In the genomic region with DNA sequence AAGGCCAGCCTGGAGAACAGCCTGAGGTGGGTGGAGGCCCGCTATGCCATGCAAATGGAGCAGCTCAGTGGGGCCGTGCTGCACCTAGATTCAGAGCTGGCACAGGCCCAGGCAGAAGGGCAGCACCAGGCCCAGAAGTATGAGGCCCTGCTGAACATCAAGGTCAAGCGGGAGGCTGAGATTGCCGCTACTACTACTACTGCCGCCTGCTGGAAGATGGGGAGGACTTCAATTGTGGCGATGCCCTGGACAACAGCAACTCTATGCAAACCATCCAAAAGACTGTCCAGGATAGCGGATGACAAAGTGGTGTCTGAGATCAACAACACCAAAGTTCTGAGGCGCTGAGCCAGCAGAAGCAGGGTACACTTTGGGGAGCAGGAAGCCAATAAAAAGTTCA, we compare ENCODE assay signal across 16 cellular contexts. TPM values are rescaled to one million over a fixed set of nuclear protein-coding genes. Genes with fewer than 3 reads are reported as not detected.
DNase-seq lines count a peak whose midpoint lies in the region; ATAC-seq, FAIRE-seq and TF ChIP-seq lines count a peak whose summit lies in the region.
"Had no signal": no experiment of that assay in that cellular context is flagged by ENCODE, and none has a peak within 500 bp of the region (broad histone marks: within the 10 kb centered on the region; RNA-seq: fewer than 3 reads in every experiment).

No MANE protein-coding gene starts in this region.

- no peaks in the 10 kb centered on the region for H3K27me3 ChIP-seq in small intestine (ENCODE audit: control insufficient read depth in 2 of 2, insufficient read depth in 2 of 2, low read length in 2 of 2)
- peaks cover 0 to 26% of the 10 kb centered on the region in 2 donors for H3K27me3 ChIP-seq in tibial nerve
- H3K27me3 ChIP-seq in H7 (ENCODE audit: control insufficient read depth, insufficient read depth, low read length) = no peaks in the 10 kb centered on the region; the same call in 1 of the 2 replicates

- no peak overlapping the region for H3K4me3 ChIP-seq in NB4 (ENCODE audit: low read depth, low read length)
- H3K4me3 ChIP-seq in choroid plexus epithelial cell (ENCODE audit: low read depth, low read length) = no peak overlapping the region
- no peak overlapping the region for H3K4me3 ChIP-seq in small intestine (ENCODE audit: low read depth in 1 of 2, low read length in 2 of 2)
- no peak overlapping the region for H3K4me3 ChIP-seq in tibial nerve
- no peak overlapping the region for H3K4me3 ChIP-seq in H7 (ENCODE audit: insufficient read depth, low read depth, low read length)
- H3K4me3 ChIP-seq: gastrocnemius medialis, thoracic aorta had no signal

- H3K4me1 ChIP-seq in small intestine (ENCODE audit: control insufficient read depth in 2 of 2, insufficient read depth in 1 of 2, low read depth in 1 of 2, low read length in 1 of 2) = peaks cover 0 to 4% of the 10 kb centered on the region in 2 donors
- H3K4me1 ChIP-seq in tibial nerve = peaks cover 0 to 9% (median 4%) of the 10 kb centered on the region in 4 donors

- peak; percentile 7 for DNase-seq in activated CD4-positive, alpha-beta T cell treated with anti-CD3 and anti-CD28 coated beads for 48 hours
- DNase-seq in activated CD4-positive, alpha-beta T cell treated with anti-CD3 and anti-CD28 coated beads for 4 hours = no peak
- DNase-seq in NB4 (ENCODE audit: low read depth) = peak; percentile 20
- no peak for DNase-seq in choroid plexus epithelial cell (ENCODE audit: low read depth)
- peak; percentile 10 for DNase-seq in small intestine
- DNase-seq in tibial nerve (ENCODE audit: low spot score in 2 of 2) = no peak
- no peak for DNase-seq in H7
- DNase-seq: ACHN; activated CD4-positive, alpha-beta T cell treated with anti-CD3 and anti-CD28 coated beads, Interleukin-2, amount 10 ng/mL, durations not matched to agents 7 days and 5 days; aorta; gastrocnemius medialis; Karpas-422; posterior cingulate gyrus; T-cell had no signal

- 68 to 81% (median 68%) methylated on average over 8 of the region's 8 CpGs for WGBS in small intestine, 3 donors
- 68 to 76% methylated on average over 8 of the region's 8 CpGs for WGBS in tibial nerve, 2 donors

- TF ChIP-seq CTCF in NB4 (IDR thresholded peaks at IDR 0.05; ENCODE audit: low read depth, low read length) (peak; percentile 25), choroid plexus epithelial cell (conservative IDR thresholded peaks at IDR 0.05; ENCODE audit: low read depth, low read length) (peak; percentile 33), tibial nerve (IDR thresholded peaks at IDR 0.05) (no peak)

- TF ChIP-seq EP300 in tibial nerve (IDR thresholded peaks at IDR 0.05) = no peak

- FAIRE-seq in small intestine (lab: Jason Lieb, UNC) = no peak

- H3K9me3 ChIP-seq in small intestine (ENCODE audit: control insufficient read depth, low read depth) (no peaks in the 10 kb centered on the region), tibial nerve (no peaks in the 10 kb centered on the region)
- H3K9me3 ChIP-seq: gastrocnemius medialis, thoracic aorta had no signal

- H3K27ac ChIP-seq in small intestine (ENCODE audit: low read depth in 1 of 2, low read length in 1 of 2) (no peak overlapping the region), tibial nerve (no peak overlapping the region)
- H3K27ac ChIP-seq: gastrocnemius medialis, thoracic aorta had no signal

- H3K36me3 ChIP-seq in small intestine (ENCODE audit: control insufficient read depth in 2 of 2, insufficient read depth in 2 of 2, low read length in 2 of 2) = no peaks in the 10 kb centered on the region
- H3K36me3 ChIP-seq in tibial nerve = no peaks in the 10 kb centered on the region
- no peaks in the 10 kb centered on the region for H3K36me3 ChIP-seq in H7 (replicated peaks; ENCODE audit: control insufficient read depth, insufficient read depth, low read length)
- H3K36me3 ChIP-seq: gastrocnemius medialis, thoracic aorta had no signal

- no peak for ATAC-seq in GM18870 (IDR thresholded peaks at IDR 0.05; ENCODE audit: unreplicated experiment)
- ATAC-seq: gastrocnemius medialis, T-cell had no signal

- no peak for TF ChIP-seq POLR2A in NB4 (IDR thresholded peaks at IDR 0.05; ENCODE audit: extremely low read depth, insufficient read length)
- no peak for TF ChIP-seq POLR2A in tibial nerve (IDR thresholded peaks at IDR 0.05)

RNA-seq across cellular contexts. Expression of gene TMEM218, which starts 3.1 kb away (rescaled TPM):
- polyA plus RNA-seq in small intestine = 10 to 100 TPM in 2 of 3 donors, 1 to 10 TPM in 1; 9.6 to 28.6 (median 10.5) TPM
- total RNA-seq in tibial nerve = 10 to 100 TPM; 17.2 to 30.6 (median 20.7) TPM
- 22.7 and 31.9 TPM in 2 replicates for total RNA-seq in H7 (2014; rRNA removed; shearing (Covaris generic))

RNA-seq across cellular contexts. Expression of gene PKNOX2, which starts 50.0 kb away (rescaled TPM):
- 1 to 10 TPM in 2 of 3 donors, not detected in 1; 1.1 to 1.2 TPM for polyA plus RNA-seq in small intestine
- 1 to 10 TPM; 5.7 to 7.2 (median 6.4) TPM for total RNA-seq in tibial nerve
- total RNA-seq in H7 (2014; rRNA removed; shearing (Covaris generic)) = 1.6 and 2.2 TPM in 2 replicates
- total RNA-seq: activated CD4-positive, alpha-beta T cell treated with anti-CD3 and anti-CD28 coated beads, Interleukin-2, amount 10 ng/mL, durations not matched to agents 7 days and 5 days had no signal

RNA-seq across cellular contexts. Expression of gene SLC37A2, which starts 51.4 kb away (rescaled TPM):
- 10 to 100 TPM in 1 of 3 donors, 1 to 10 TPM in 2; 1.1 to 12.2 (median 9.1) TPM for polyA plus RNA-seq in small intestine
- total RNA-seq in tibial nerve = 10 to 100 TPM in 1 of 4 donors, 1 to 10 TPM in 3; 3.9 to 11.4 (median 7.2) TPM
- total RNA-seq in H7 (2014; rRNA removed; shearing (Covaris generic)) = 0.73 and 0.89 TPM in 2 replicates

Comparison
In these comparisons a context has a peak if more than half of its experiments do, and no peak if none do; other contexts are left out.
1. DNase-seq: peak in activated CD4-positive, alpha-beta T cell treated with anti-CD3 and anti-CD28 coated beads for 48 hours (single experiment), NB4 (single experiment) and small intestine (single experiment); none in activated CD4-positive, alpha-beta T cell treated with anti-CD3 and anti-CD28 coated beads for 4 hours (0 of 2), choroid plexus epithelial cell (single experiment), tibial nerve (0 of 2) and H7 (single experiment).
2. CTCF ChIP-seq: peak in NB4 (single experiment) and choroid plexus epithelial cell (single experiment); none in tibial nerve (0 of 5).